In the genomic region with DNA sequence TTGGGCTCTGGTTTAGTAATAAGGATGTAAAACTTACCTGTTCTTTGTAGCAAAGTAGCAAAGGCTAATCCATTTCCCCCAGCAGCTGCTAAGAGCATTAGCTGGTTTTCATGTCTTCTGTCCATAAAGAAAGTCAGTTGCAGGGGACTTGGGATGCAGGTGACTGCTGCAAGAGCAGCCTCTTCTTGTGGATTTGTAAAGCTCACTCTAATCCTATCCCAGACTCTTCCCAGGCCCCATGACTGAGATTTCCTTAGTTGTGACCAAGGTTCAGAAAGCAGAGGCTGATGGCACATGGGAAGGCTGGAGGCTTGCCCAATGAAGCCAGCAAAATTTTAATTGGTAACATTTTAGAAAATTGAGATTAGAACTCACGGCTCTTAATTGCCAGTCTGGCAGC, we compare ENCODE assay signal across 21 cellular contexts.
"Had no signal": no experiment of that assay in that cellular context is flagged by ENCODE, and none has a peak within 500 bp of the region (broad histone marks: within the 10 kb centered on the region; RNA-seq: fewer than 3 reads in every experiment).

No MANE protein-coding gene starts in this region.

- H3K27ac ChIP-seq: coronary artery, heart right ventricle, left ventricle myocardium inferior, right atrium auricular region, sigmoid colon, skin epidermis, stomach, thoracic aorta, transverse colon had no signal

- H3K9me3 Mint-ChIP-seq: naive thymus-derived CD4-positive, alpha-beta T cell had no signal

- ATAC-seq: esophagus mucosa; heart right ventricle; naive thymus-derived CD4-positive, alpha-beta T cell had no signal

- H3K4me3 ChIP-seq: coronary artery, dorsolateral prefrontal cortex, heart right ventricle, left ventricle myocardium inferior, lung, right atrium auricular region, sigmoid colon, skin epidermis, stomach, thoracic aorta, transverse colon had no signal

- H3K4me1 ChIP-seq: left ventricle myocardium inferior, right atrium auricular region had no signal

- H3K27me3 ChIP-seq: dorsolateral prefrontal cortex, heart right ventricle, right atrium auricular region, sigmoid colon, stomach, transverse colon had no signal

- H3K4me3 Mint-ChIP-seq: naive thymus-derived CD4-positive, alpha-beta T cell had no signal

- H3K27me3 Mint-ChIP-seq: naive thymus-derived CD4-positive, alpha-beta T cell had no signal

- H3K36me3 ChIP-seq: right atrium auricular region had no signal

- DNase-seq: dorsolateral prefrontal cortex; effector CD8-positive, alpha-beta T cell; heart right ventricle; hypothalamus; islet precursor cell; left ventricle myocardium inferior; mesenchymal stem cell; naive thymus-derived CD4-positive, alpha-beta T cell; posterior cingulate gyrus; sigmoid colon; stimulated activated CD4-positive, alpha-beta T cell treated with anti-CD3 and anti-CD28 coated beads, Interleukin-12 subunit alpha, Interleukin-12 subunit beta, amount 100 ng/mL, for 4 hours; stimulated activated naive CD4-positive, alpha-beta T cell; stomach; substantia nigra; transverse colon had no signal
